ENCODE assay signal across 8 cellular contexts in the genomic region with DNA sequence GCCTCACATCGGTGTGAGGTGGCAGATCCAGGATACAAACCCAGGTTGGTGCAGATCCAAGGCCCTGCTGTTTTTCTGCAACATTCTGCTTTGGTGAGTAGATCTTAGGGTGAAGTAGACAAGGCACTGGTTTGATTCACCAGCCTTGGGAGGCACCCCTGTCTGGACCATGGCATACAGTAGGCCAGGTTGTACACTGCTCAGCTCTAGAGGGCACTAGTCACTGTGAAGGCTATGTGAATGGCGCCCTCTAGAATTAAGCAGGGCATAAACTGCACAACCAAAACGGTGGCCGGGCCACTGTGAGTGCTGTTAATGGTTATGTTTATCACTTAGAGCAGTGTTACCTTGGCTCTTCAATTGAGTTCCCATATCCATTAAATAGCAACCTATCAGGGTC.
DNase-seq lines count a peak whose midpoint lies in the region; ATAC-seq and TF ChIP-seq lines count a peak whose summit lies in the region.

No MANE protein-coding gene starts in this region.

- H3K27me3 Mint-ChIP-seq in stimulated activated naive CD8-positive, alpha-beta T cell treated with anti-CD3 and anti-CD28 coated beads, Interleukin-15, amount 100 ng/mL, for 72 hours = no peaks in the 10 kb centered on the region

- no peak overlapping the region for H3K27ac Mint-ChIP-seq in stimulated activated naive CD8-positive, alpha-beta T cell treated with anti-CD3 and anti-CD28 coated beads, Interleukin-15, amount 100 ng/mL, for 72 hours

- no peak overlapping the region for H3K27ac ChIP-seq in esophagus squamous epithelium

- peaks cover 39% of the 10 kb centered on the region for H3K4me1 Mint-ChIP-seq in stimulated activated naive CD8-positive, alpha-beta T cell treated with anti-CD3 and anti-CD28 coated beads, Interleukin-15, amount 100 ng/mL, for 72 hours

- peak in 2 of 3 experiments; percentile 16 to 23 for DNase-seq in NCI-H1417 (lab: John Stamatoyannopoulos, UW)
- no peak for DNase-seq in NCI-H1417 treated with DMSO at 0.1 percent for 48 hours (lab: John Stamatoyannopoulos, UW)
- peak; percentile 38 for DNase-seq in HPDE6-E6E7 (ENCODE audit: extremely low spot score)
- no peak for DNase-seq in esophagus squamous epithelium (lab: John Stamatoyannopoulos, UW)
- DNase-seq in stimulated activated naive CD8-positive, alpha-beta T cell treated with anti-CD3 and anti-CD28 coated beads, Interleukin-15, amount 100 ng/mL, for 72 hours = peak; percentile 31 to 50

- H3K4me3 Mint-ChIP-seq in stimulated activated naive CD8-positive, alpha-beta T cell treated with anti-CD3 and anti-CD28 coated beads, Interleukin-15, amount 100 ng/mL, for 72 hours = no peak overlapping the region

- WGBS in esophagus squamous epithelium, 2 donors = 48 to 63% methylated on average over 3 to 4 of the region's 4 CpGs

- no peaks in the 10 kb centered on the region for H3K9me3 Mint-ChIP-seq in stimulated activated naive CD8-positive, alpha-beta T cell treated with anti-CD3 and anti-CD28 coated beads, Interleukin-15, amount 100 ng/mL, for 72 hours

- H3K27me3 ChIP-seq in esophagus squamous epithelium = no peaks in the 10 kb centered on the region

- no peaks in the 10 kb centered on the region for H3K9me3 ChIP-seq in esophagus squamous epithelium

- no peak for TF ChIP-seq POLR2A in esophagus squamous epithelium (IDR thresholded peaks at IDR 0.05)

- no peak overlapping the region for H3K4me3 ChIP-seq in esophagus squamous epithelium

- H3K4me1 ChIP-seq in esophagus squamous epithelium = peaks cover 0 to 22% (median 4%) of the 10 kb centered on the region in 3 donors

- no peaks in the 10 kb centered on the region for H3K36me3 ChIP-seq in esophagus squamous epithelium

- intact Hi-C loops in esophagus squamous epithelium (cut with DNase I) = loop anchor here (5.0 to 10.0 kb wide), 2 partner anchors 200 to 273 kb away; no protein-coding TSS in a partner anchor

- peak in 5 of 6 experiments; percentile 31 to 65 (median 46) for TF ChIP-seq CTCF in esophagus squamous epithelium (IDR thresholded peaks at IDR 0.05)

- ATAC-seq in SK-N-SH treated with all-trans-retinoic acid at 6 μM for 48 hours (peak; percentile 89), HG02623 (IDR thresholded peaks at IDR 0.05; ENCODE audit: unreplicated experiment) (no peak), HG02884 (IDR thresholded peaks at IDR 0.05; ENCODE audit: unreplicated experiment) (no peak)
- peak; percentile 92 for ATAC-seq in stimulated activated naive CD8-positive, alpha-beta T cell treated with anti-CD3 and anti-CD28 coated beads, Interleukin-15, amount 100 ng/mL, for 72 hours

TF ChIP-seq in SK-N-SH treated with all-trans-retinoic acid at 6 μM for 48 hours, 23 proteins besides CTCF, POLR2A, EP300 and RAD21:
- TF ChIP-seq ZC3H10 (CRISPR knock-in tag; IDR thresholded peaks at IDR 0.05) (no peak), RARB (CRISPR knock-in tag; IDR thresholded peaks at IDR 0.05) (no peak), ZNF8 (CRISPR knock-in tag; IDR thresholded peaks at IDR 0.05) (peak; percentile 75), ESRRG (CRISPR knock-in tag; IDR thresholded peaks at IDR 0.05) (no peak), GLIS3 (CRISPR knock-in tag; IDR thresholded peaks at IDR 0.05) (no peak)
- TF ChIP-seq, protein P1, sequence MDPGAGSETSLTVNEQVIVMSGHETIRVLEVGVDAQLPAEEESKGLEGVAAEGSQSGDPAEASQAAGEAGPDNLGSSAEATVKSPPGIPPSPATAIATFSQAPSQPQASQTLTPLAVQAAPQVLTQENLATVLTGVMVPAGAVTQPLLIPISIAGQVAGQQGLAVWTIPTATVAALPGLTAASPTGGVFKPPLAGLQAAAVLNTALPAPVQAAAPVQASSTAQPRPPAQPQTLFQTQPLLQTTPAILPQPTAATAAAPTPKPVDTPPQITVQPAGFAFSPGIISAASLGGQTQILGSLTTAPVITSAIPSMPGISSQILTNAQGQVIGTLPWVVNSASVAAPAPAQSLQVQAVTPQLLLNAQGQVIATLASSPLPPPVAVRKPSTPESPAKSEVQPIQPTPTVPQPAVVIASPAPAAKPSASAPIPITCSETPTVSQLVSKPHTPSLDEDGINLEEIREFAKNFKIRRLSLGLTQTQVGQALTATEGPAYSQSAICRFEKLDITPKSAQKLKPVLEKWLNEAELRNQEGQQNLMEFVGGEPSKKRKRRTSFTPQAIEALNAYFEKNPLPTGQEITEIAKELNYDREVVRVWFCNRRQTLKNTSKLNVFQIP (CRISPR knock-in tag; IDR thresholded peaks at IDR 0.05; ENCODE audit: borderline replicate concordance, low read depth) = no peak
- TF ChIP-seq, protein P2, sequence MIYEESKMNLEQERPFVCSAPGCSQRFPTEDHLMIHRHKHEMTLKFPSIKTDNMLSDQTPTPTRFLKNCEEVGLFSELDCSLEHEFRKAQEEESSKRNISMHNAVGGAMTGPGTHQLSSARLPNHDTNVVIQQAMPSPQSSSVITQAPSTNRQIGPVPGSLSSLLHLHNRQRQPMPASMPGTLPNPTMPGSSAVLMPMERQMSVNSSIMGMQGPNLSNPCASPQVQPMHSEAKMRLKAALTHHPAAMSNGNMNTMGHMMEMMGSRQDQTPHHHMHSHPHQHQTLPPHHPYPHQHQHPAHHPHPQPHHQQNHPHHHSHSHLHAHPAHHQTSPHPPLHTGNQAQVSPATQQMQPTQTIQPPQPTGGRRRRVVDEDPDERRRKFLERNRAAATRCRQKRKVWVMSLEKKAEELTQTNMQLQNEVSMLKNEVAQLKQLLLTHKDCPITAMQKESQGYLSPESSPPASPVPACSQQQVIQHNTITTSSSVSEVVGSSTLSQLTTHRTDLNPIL (CRISPR knock-in tag; IDR thresholded peaks at IDR 0.05; ENCODE audit: low read depth) = no peak
- TF ChIP-seq, protein P3, sequence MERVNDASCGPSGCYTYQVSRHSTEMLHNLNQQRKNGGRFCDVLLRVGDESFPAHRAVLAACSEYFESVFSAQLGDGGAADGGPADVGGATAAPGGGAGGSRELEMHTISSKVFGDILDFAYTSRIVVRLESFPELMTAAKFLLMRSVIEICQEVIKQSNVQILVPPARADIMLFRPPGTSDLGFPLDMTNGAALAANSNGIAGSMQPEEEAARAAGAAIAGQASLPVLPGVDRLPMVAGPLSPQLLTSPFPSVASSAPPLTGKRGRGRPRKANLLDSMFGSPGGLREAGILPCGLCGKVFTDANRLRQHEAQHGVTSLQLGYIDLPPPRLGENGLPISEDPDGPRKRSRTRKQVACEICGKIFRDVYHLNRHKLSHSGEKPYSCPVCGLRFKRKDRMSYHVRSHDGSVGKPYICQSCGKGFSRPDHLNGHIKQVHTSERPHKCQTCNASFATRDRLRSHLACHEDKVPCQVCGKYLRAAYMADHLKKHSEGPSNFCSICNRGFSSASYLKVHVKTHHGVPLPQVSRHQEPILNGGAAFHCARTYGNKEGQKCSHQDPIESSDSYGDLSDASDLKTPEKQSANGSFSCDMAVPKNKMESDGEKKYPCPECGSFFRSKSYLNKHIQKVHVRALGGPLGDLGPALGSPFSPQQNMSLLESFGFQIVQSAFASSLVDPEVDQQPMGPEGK (CRISPR knock-in tag; IDR thresholded peaks at IDR 0.05; ENCODE audit: borderline replicate concordance) = no peak

Comparison
In these comparisons a context has a peak if more than half of its experiments do, and no peak if none do; other contexts are left out.
1. DNase-seq: peak in NCI-H1417 (2 of 3), HPDE6-E6E7 (single experiment) and stimulated activated naive CD8-positive, alpha-beta T cell treated with anti-CD3 and anti-CD28 coated beads, Interleukin-15, amount 100 ng/mL, for 72 hours (2 of 2); none in NCI-H1417 treated with DMSO at 0.1 percent for 48 hours (single experiment) and esophagus squamous epithelium (single experiment).
2. ATAC-seq: peak in SK-N-SH treated with all-trans-retinoic acid at 6 μM for 48 hours (single experiment) and stimulated activated naive CD8-positive, alpha-beta T cell treated with anti-CD3 and anti-CD28 coated beads, Interleukin-15, amount 100 ng/mL, for 72 hours (single experiment); none in HG02623 (single experiment) and HG02884 (single experiment).